ENCODE assay signal across 1 cellular context in genomic region chr13:41563501-41564001, GRCh38.
TF ChIP-seq lines count a peak whose summit lies in the region.

No MANE protein-coding gene starts in this region.

TF ChIP-seq in HepG2, 621 proteins besides CTCF, POLR2A, EP300 and RAD21 (continued from another document):
- TF ChIP-seq PAXIP1 (CRISPR knock-in tag; conservative IDR thresholded peaks at IDR 0.05) (0 out of 2 replicates have a peak, but pooled peaks have one; percentile 31), EEA1 (CRISPR knock-in tag; IDR thresholded peaks at IDR 0.05; ENCODE audit: borderline replicate concordance) (no peak), ZNF616 (CRISPR knock-in tag; IDR thresholded peaks at IDR 0.05; ENCODE audit: low read depth) (no peak), HNF4A (CRISPR knock-in tag; IDR thresholded peaks at IDR 0.05) (peak; percentile 45; the same call in 1 of the 2 replicates), SOX6 (IDR thresholded peaks at IDR 0.05) (no peak), SOX6 (CRISPR knock-in tag; IDR thresholded peaks at IDR 0.05) (peak; percentile 88), DPF2 (CRISPR knock-in tag; IDR thresholded peaks at IDR 0.05; ENCODE audit: borderline replicate concordance, low read depth) (no peak), PHF8 (CRISPR knock-in tag; IDR thresholded peaks at IDR 0.05) (no peak), MLX (CRISPR knock-in tag; IDR thresholded peaks at IDR 0.05) (no peak), PHF20 (CRISPR knock-in tag; IDR thresholded peaks at IDR 0.05) (no peak), ZNF280D (CRISPR knock-in tag; IDR thresholded peaks at IDR 0.05) (no peak), FOSL2 (CRISPR knock-in tag; IDR thresholded peaks at IDR 0.05) (peak; percentile 33; the same call in 1 of the 2 replicates), SUZ12 (IDR thresholded peaks at IDR 0.05; ENCODE audit: low read depth, low read length) (no peak)
